In the genomic region with DNA sequence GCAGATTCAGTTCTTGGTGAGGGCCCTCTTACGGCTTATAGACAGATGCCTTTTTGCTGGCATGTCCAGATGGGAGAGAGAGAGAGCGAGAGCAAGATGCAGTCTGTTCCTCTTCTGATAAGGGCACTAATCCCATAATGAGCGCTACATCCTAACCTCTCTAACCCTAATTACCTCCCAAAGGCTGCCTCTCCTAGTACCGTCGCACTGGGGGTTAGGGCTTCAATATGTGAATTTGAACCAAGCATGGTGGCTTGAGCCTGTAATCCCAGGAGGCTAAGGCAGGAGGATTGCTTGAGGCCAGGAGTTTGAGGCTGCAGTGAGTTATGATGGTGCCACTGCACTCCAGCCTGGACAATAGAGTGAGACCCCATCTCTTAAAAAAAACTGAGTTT, we compare ENCODE assay signal across 2 cellular contexts.
A peak's percentile ranks its signal among the peaks of the same experiment; 100 is the strongest.
TF ChIP-seq lines count a peak whose summit lies in the region.

No MANE protein-coding gene starts in this region.

TF ChIP-seq in HEK293, 187 proteins besides CTCF, POLR2A, EP300 and RAD21:
- TF ChIP-seq ZBTB11 (tag by site-specific recombination; conservative IDR thresholded peaks at IDR 0.05; ENCODE audit: low read depth): no peak
- peak; percentile 90 for TF ChIP-seq ZNF121 (tag by site-specific recombination; IDR thresholded peaks at IDR 0.05)

TF ChIP-seq in K562, 482 proteins besides CTCF, POLR2A, EP300 and RAD21 (continues in another document):
- TF ChIP-seq DEAF1 (CRISPR knock-in tag; IDR thresholded peaks at IDR 0.05) (no peak), ZNF592 (IDR thresholded peaks at IDR 0.05) (0 out of 2 replicates have a peak, but pooled peaks have one; percentile 45), ZBED1 (IDR thresholded peaks at IDR 0.05) (0 out of 2 replicates have a peak, but pooled peaks have one; percentile 24), POU5F1 (IDR thresholded peaks at IDR 0.05; ENCODE audit: borderline replicate concordance, low read depth, low read length, partially characterized antibody) (no peak), MEF2A (IDR thresholded peaks at IDR 0.05; ENCODE audit: control insufficient read depth, low read depth, low read length) (0 out of 2 replicates have a peak, but pooled peaks have one; percentile 7), SMARCA4 (IDR thresholded peaks at IDR 0.05) (peak; percentile 85), NFIC (IDR thresholded peaks at IDR 0.05) (peak; percentile 81), ZMIZ1 (IDR thresholded peaks at IDR 0.05; ENCODE audit: low read depth in 2 of 2, low read length in 2 of 2) (peak in 1 of 2 experiments; percentile 84; a peak in 1 of 4 replicates), ETS2 (tag; IDR thresholded peaks at IDR 0.05; ENCODE audit: borderline replicate concordance, poor library complexity, severe bottlenecking) (no peak), SMARCC2 (IDR thresholded peaks at IDR 0.05; ENCODE audit: low read depth) (peak; percentile 68; the same call in 1 of the 2 replicates), COPS2 (conservative IDR thresholded peaks at IDR 0.05) (no peak), KDM1A (IDR thresholded peaks at IDR 0.05) (peak; percentile 86 to 88), ARID2 (IDR thresholded peaks at IDR 0.05) (no peak), ZKSCAN1 (IDR thresholded peaks at IDR 0.05; ENCODE audit: low read depth, low read length) (0 out of 2 replicates have a peak, but pooled peaks have one; percentile 37), HES1 (IDR thresholded peaks at IDR 0.05; ENCODE audit: low read depth) (peak; percentile 42; the same call in 1 of the 2 replicates), CBFB (CRISPR knock-in tag; IDR thresholded peaks at IDR 0.05) (no peak), ZC3H11A (IDR thresholded peaks at IDR 0.05; ENCODE audit: low read depth, low read length) (no peak), KAT7 (CRISPR knock-in tag; IDR thresholded peaks at IDR 0.05; ENCODE audit: borderline replicate concordance) (0 out of 2 replicates have a peak, but pooled peaks have one; percentile 9), DACH1 (IDR thresholded peaks at IDR 0.05; ENCODE audit: partially characterized antibody) (peak; percentile 44), PHF20 (IDR thresholded peaks at IDR 0.05; ENCODE audit: partially characterized antibody) (peak; percentile 43), ZKSCAN8 (CRISPR knock-in tag; IDR thresholded peaks at IDR 0.05) (peak; percentile 56; the same call in 1 of the 2 replicates), SMARCA5 (IDR thresholded peaks at IDR 0.05) (peak; percentile 53), ZNF76 (CRISPR knock-in tag; IDR thresholded peaks at IDR 0.05; ENCODE audit: borderline replicate concordance) (no peak), NUFIP1 (IDR thresholded peaks at IDR 0.05; ENCODE audit: partially characterized antibody) (peak; percentile 14), ATF7 (IDR thresholded peaks at IDR 0.05) (peak; percentile 27; the same call in 1 of the 2 replicates), U2AF1 (optimal IDR thresholded peaks at IDR 0.05; ENCODE audit: low read depth, low read length) (no peak), KAT2B (IDR thresholded peaks at IDR 0.05; ENCODE audit: low read depth, low read length) (no peak), ETS1 (conservative IDR thresholded peaks at IDR 0.05; ENCODE audit: control insufficient read depth, low read depth, low read length) (peak; percentile 56; the same call in 1 of the 2 replicates), ZNF644 (tag; IDR thresholded peaks at IDR 0.05; ENCODE audit: low read depth) (0 out of 2 replicates have a peak, but pooled peaks have one; percentile 47), TEAD4 (IDR thresholded peaks at IDR 0.05; ENCODE audit: low read length) (peak; percentile 96), TEAD4 (CRISPR knock-in tag; IDR thresholded peaks at IDR 0.05; ENCODE audit: borderline replicate concordance) (no peak), ARID3A (IDR thresholded peaks at IDR 0.05; ENCODE audit: borderline replicate concordance, low read depth, low read length) (0 out of 2 replicates have a peak, but pooled peaks have one; percentile 36), YY1 (IDR thresholded peaks at IDR 0.05; ENCODE audit: borderline replicate concordance in 1 of 3, control insufficient read depth in 1 of 3, extremely low read depth in 1 of 3, insufficient read depth in 3 of 3, insufficient read length in 1 of 3, insufficient replicate concordance in 2 of 3, low read depth in 1 of 3, low read length in 2 of 3) (peak in 1 of 3 experiments; percentile 41), SRF (CRISPR knock-in tag; IDR thresholded peaks at IDR 0.05) (no peak), SNRNP70 (optimal IDR thresholded peaks at IDR 0.05; ENCODE audit: low read depth, low read length) (no peak)
- TF ChIP-seq, protein P1, sequence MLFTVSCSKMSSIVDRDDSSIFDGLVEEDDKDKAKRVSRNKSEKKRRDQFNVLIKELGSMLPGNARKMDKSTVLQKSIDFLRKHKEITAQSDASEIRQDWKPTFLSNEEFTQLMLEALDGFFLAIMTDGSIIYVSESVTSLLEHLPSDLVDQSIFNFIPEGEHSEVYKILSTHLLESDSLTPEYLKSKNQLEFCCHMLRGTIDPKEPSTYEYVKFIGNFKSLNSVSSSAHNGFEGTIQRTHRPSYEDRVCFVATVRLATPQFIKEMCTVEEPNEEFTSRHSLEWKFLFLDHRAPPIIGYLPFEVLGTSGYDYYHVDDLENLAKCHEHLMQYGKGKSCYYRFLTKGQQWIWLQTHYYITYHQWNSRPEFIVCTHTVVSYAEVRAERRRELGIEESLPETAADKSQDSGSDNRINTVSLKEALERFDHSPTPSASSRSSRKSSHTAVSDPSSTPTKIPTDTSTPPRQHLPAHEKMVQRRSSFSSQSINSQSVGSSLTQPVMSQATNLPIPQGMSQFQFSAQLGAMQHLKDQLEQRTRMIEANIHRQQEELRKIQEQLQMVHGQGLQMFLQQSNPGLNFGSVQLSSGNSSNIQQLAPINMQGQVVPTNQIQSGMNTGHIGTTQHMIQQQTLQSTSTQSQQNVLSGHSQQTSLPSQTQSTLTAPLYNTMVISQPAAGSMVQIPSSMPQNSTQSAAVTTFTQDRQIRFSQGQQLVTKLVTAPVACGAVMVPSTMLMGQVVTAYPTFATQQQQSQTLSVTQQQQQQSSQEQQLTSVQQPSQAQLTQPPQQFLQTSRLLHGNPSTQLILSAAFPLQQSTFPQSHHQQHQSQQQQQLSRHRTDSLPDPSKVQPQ (CRISPR knock-in tag; IDR thresholded peaks at IDR 0.05; ENCODE audit: borderline replicate concordance): no peak
- TF ChIP-seq, protein P2, sequence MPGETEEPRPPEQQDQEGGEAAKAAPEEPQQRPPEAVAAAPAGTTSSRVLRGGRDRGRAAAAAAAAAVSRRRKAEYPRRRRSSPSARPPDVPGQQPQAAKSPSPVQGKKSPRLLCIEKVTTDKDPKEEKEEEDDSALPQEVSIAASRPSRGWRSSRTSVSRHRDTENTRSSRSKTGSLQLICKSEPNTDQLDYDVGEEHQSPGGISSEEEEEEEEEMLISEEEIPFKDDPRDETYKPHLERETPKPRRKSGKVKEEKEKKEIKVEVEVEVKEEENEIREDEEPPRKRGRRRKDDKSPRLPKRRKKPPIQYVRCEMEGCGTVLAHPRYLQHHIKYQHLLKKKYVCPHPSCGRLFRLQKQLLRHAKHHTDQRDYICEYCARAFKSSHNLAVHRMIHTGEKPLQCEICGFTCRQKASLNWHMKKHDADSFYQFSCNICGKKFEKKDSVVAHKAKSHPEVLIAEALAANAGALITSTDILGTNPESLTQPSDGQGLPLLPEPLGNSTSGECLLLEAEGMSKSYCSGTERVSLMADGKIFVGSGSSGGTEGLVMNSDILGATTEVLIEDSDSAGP (CRISPR knock-in tag; IDR thresholded peaks at IDR 0.05): peak; percentile 56; the same call in 1 of the 2 replicates
- TF ChIP-seq, protein P3, sequence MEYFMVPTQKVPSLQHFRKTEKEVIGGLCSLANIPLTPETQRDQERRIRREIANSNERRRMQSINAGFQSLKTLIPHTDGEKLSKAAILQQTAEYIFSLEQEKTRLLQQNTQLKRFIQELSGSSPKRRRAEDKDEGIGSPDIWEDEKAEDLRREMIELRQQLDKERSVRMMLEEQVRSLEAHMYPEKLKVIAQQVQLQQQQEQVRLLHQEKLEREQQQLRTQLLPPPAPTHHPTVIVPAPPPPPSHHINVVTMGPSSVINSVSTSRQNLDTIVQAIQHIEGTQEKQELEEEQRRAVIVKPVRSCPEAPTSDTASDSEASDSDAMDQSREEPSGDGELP (CRISPR knock-in tag; IDR thresholded peaks at IDR 0.05; ENCODE audit: borderline replicate concordance): 0 out of 2 replicates have a peak, but pooled peaks have one; percentile 20
